Comparison of ENCODE assay signal across 24 cellular contexts in the genomic region with DNA sequence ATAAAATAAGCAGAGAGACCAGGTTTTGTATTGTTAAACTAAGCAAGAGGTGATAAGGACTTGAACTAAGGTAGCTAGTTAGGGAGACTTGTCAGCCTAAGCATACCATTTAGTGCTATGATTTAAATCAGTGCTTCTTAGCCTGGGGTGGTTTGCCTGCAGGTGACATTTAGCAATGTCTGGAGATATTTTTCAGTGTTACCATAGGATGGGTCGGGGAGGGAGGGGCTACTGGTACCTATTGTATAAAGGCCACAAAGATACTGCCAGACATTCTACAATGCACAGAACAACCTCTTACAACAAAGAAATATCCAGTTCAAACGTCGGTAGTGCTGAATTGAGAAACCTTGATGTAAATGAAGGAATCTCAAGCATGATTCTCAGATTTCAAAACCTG. TPM values are rescaled to one million over a fixed set of nuclear protein-coding genes. Genes with fewer than 3 reads are reported as not detected.
DNase-seq lines count a peak whose midpoint lies in the region; ATAC-seq and TF ChIP-seq lines count a peak whose summit lies in the region.
"Had no signal": no experiment of that assay in that cellular context is flagged by ENCODE, and none has a peak within 500 bp of the region (broad histone marks: within the 10 kb centered on the region; RNA-seq: fewer than 3 reads in every experiment).

No MANE protein-coding gene starts in this region.

- peaks cover 80% of the 10 kb centered on the region for H3K79me2 ChIP-seq in DND-41 (ENCODE audit: insufficient read depth, low read length)
- H3K79me2 ChIP-seq in fibroblast of lung (ENCODE audit: control insufficient read depth, insufficient read depth, low read length), result peaks cover 57% of the 10 kb centered on the region
- peaks cover 93% of the 10 kb centered on the region for H3K79me2 ChIP-seq in OCI-LY7 (ENCODE audit: insufficient read depth, low read depth, low read length)

- H3K9me2 ChIP-seq in OCI-LY7 (ENCODE audit: insufficient read depth, low read length), result no peaks in the 10 kb centered on the region

- peak overlapping the region; percentile 87; the same call in 1 of the 2 replicates for H3K4me2 ChIP-seq in DND-41 (ENCODE audit: insufficient read depth, low read length)
- peak overlapping the region; percentile 7 for H3K4me2 ChIP-seq in fibroblast of lung (ENCODE audit: extremely low read depth, insufficient read depth, low read length)
- H3K4me2 ChIP-seq in OCI-LY7 (ENCODE audit: low read length), result no peak overlapping the region
- H3K4me2 ChIP-seq: A549 had no signal

- H3K4me3 ChIP-seq in left ventricle myocardium inferior (peak overlapping the region; percentile 95), heart right ventricle (no peak overlapping the region), DND-41 (ENCODE audit: low read depth in 1 of 2, low read length in 2 of 2) (no peak overlapping the region), fibroblast of lung (replicated peaks in 1 of 4; ENCODE audit: control extremely low read depth in 1 of 4, insufficient read depth in 1 of 4, low read depth in 3 of 4, low read length in 4 of 4) (no peak overlapping the region), OCI-LY7 (ENCODE audit: low read depth, low read length, poor library complexity, severe bottlenecking) (no peak overlapping the region), thyroid gland (replicated peaks in 1 of 3) (no peak overlapping the region)
- H3K4me3 ChIP-seq: A549, Peyer's patch, SJCRH30 had no signal

- H3K9me3 ChIP-seq in left ventricle myocardium inferior (replicated peaks) (no peaks in the 10 kb centered on the region), heart right ventricle (no peaks in the 10 kb centered on the region), DND-41 (ENCODE audit: insufficient read depth, low read length, severe bottlenecking) (no peaks in the 10 kb centered on the region), fibroblast of lung (ENCODE audit: control insufficient read depth, insufficient read depth, low read depth, low read length) (no peaks in the 10 kb centered on the region), OCI-LY7 (ENCODE audit: low read length) (no peaks in the 10 kb centered on the region), thyroid gland (no peaks in the 10 kb centered on the region)
- H3K9me3 ChIP-seq: A549, Peyer's patch, SJCRH30 had no signal

- CTCF ChIA-PET in OCI-LY7 (lab: Charles Lee; ENCODE audit: unreplicated experiment), result interaction anchor here (0.6 to 0.9 kb wide), 2 partner anchors 25 to 53 kb away, joined by 3 read pairs; no protein-coding TSS in a partner anchor

- TF ChIP-seq CTCF in left ventricle myocardium inferior (IDR thresholded peaks at IDR 0.05; ENCODE audit: borderline replicate concordance), result no peak
- no peak for TF ChIP-seq CTCF in heart right ventricle (IDR thresholded peaks at IDR 0.05)
- TF ChIP-seq CTCF in DND-41 (IDR thresholded peaks at IDR 0.05; ENCODE audit: borderline replicate concordance, extremely low read depth, low read length, poor library complexity, severe bottlenecking), result no peak
- TF ChIP-seq CTCF in fibroblast of lung (conservative IDR thresholded peaks at IDR 0.05 in 1 of 2, IDR thresholded peaks at IDR 0.05 in 1 of 2; ENCODE audit: low read depth in 1 of 2, low read length in 2 of 2), result no peak
- no peak for TF ChIP-seq CTCF in OCI-LY7 (conservative IDR thresholded peaks at IDR 0.05; ENCODE audit: low read length)
- no peak for TF ChIP-seq CTCF in thyroid gland (IDR thresholded peaks at IDR 0.05)

- ATAC-seq in heart right ventricle, result no peak
- ATAC-seq in DND-41 (ENCODE audit: insufficient read depth, low read depth), result no peak
- ATAC-seq in GM19397 (IDR thresholded peaks at IDR 0.05; ENCODE audit: unreplicated experiment), result no peak
- ATAC-seq: A549, HCT116 had no signal

- H3K27me3 ChIP-seq in left ventricle myocardium inferior (ENCODE audit: low read depth), result no peaks in the 10 kb centered on the region
- H3K27me3 ChIP-seq in heart right ventricle, result no peaks in the 10 kb centered on the region
- H3K27me3 ChIP-seq in DND-41 (ENCODE audit: insufficient read depth, low read length, poor library complexity), result no peaks in the 10 kb centered on the region
- no peaks in the 10 kb centered on the region for H3K27me3 ChIP-seq in fibroblast of lung (ENCODE audit: control insufficient read depth, insufficient read depth, low read length)
- H3K27me3 ChIP-seq in thyroid gland, result no peaks in the 10 kb centered on the region
- H3K27me3 ChIP-seq: Peyer's patch, SJCRH30 had no signal

- 69% methylated on average over 3 of the region's 3 CpGs for WGBS in heart right ventricle, 2 donors
- WGBS in thyroid gland, 2 donors, result 81 to 87% methylated on average over 3 of the region's 3 CpGs

- BruUV-seq in OCI-LY7 (replicated peaks; lab: Mats Ljungman, UMichigan), result no TSS peak

- DNase-seq in left ventricle myocardium inferior (no peak), heart right ventricle (no peak), DND-41 (no peak), fibroblast of lung (ENCODE audit: low read depth in 2 of 2) (no peak), OCI-LY7 (ENCODE audit: low spot score) (no peak), thyroid gland (no peak)
- DNase-seq: Calu3; CD8-positive, alpha-beta memory T cell; EL; GF-D8; KG1; NCI-H1105; NCI-H146; NCI-H2029; NCI-H2227 treated with DMSO at 0.1 percent for 48 hours; NCI-H510A; NCI-H748 treated with DMSO at 0.1 percent for 48 hours; Peyer's patch; SJCRH30 had no signal

- H4K20me1 ChIP-seq in DND-41 (ENCODE audit: insufficient read depth, low read length), result peaks cover 1% of the 10 kb centered on the region; the same call in 1 of the 2 replicates
- H4K20me1 ChIP-seq in fibroblast of lung (ENCODE audit: control insufficient read depth, extremely low read depth, insufficient read depth, low read length), result no peaks in the 10 kb centered on the region
- H4K20me1 ChIP-seq in OCI-LY7 (ENCODE audit: insufficient read depth, low read length), result peaks cover 18% of the 10 kb centered on the region; the same call in 1 of the 2 replicates

- TF ChIP-seq POLR2A in thyroid gland (IDR thresholded peaks at IDR 0.05), result no peak

- H3K4me1 ChIP-seq in left ventricle myocardium inferior (peaks cover 89% of the 10 kb centered on the region), heart right ventricle (peaks cover 0 to 73% (median 61%) of the 10 kb centered on the region in 9 donors), DND-41 (ENCODE audit: insufficient read depth, low read length) (peaks cover 50% of the 10 kb centered on the region), fibroblast of lung (ENCODE audit: control insufficient read depth, extremely low read depth, insufficient read depth, low read length) (peaks cover 3% of the 10 kb centered on the region), OCI-LY7 (ENCODE audit: insufficient read depth, low read length, poor library complexity, severe bottlenecking) (peaks cover 31% of the 10 kb centered on the region), thyroid gland (peaks cover 9 to 28% of the 10 kb centered on the region in 2 donors)
- H3K4me1 ChIP-seq: SJCRH30 had no signal

- H3K9ac ChIP-seq in DND-41 (ENCODE audit: low read depth, low read length) (no peak overlapping the region), fibroblast of lung (ENCODE audit: insufficient read depth, low read length) (no peak overlapping the region)

- POLR2A ChIA-PET in OCI-LY7 (lab: Charles Lee), result interaction anchor here (1.2 to 2.2 kb wide), 3 partner anchors 10 to 52 kb away, joined by 3 to 7 read pairs (median 7); no protein-coding TSS in a partner anchor

- H2AFZ ChIP-seq in DND-41 (ENCODE audit: low read depth, low read length) (no peak overlapping the region), fibroblast of lung (ENCODE audit: low read length) (no peak overlapping the region), OCI-LY7 (ENCODE audit: low read length) (no peak overlapping the region)

- H3K27ac ChIP-seq in left ventricle myocardium inferior (replicated peaks) (no peak overlapping the region), heart right ventricle (no peak overlapping the region), DND-41 (ENCODE audit: low read length) (no peak overlapping the region), fibroblast of lung (ENCODE audit: insufficient read depth, low read length) (no peak overlapping the region), OCI-LY7 (ENCODE audit: low read depth, low read length, poor library complexity, severe bottlenecking) (no peak overlapping the region), thyroid gland (no peak overlapping the region)
- H3K27ac ChIP-seq: A549, Peyer's patch, SJCRH30 had no signal

- peaks cover 52% of the 10 kb centered on the region for H3K36me3 ChIP-seq in left ventricle myocardium inferior
- H3K36me3 ChIP-seq in heart right ventricle, result peaks cover 2 to 68% (median 32%) of the 10 kb centered on the region in 9 donors
- peaks cover 60% of the 10 kb centered on the region for H3K36me3 ChIP-seq in DND-41 (ENCODE audit: insufficient read depth, low read length)
- H3K36me3 ChIP-seq in fibroblast of lung (ENCODE audit: control insufficient read depth, insufficient read depth, low read length), result peaks cover 9% of the 10 kb centered on the region
- peaks cover 80% of the 10 kb centered on the region for H3K36me3 ChIP-seq in OCI-LY7 (ENCODE audit: insufficient read depth, low read length)
- H3K36me3 ChIP-seq in thyroid gland, result peaks cover 13 to 18% of the 10 kb centered on the region in 2 donors

- intact Hi-C loops in left ventricle myocardium inferior (cut with micrococcal nuclease), result no loop called here
- intact Hi-C loops in heart right ventricle (cut with DNase I), result no loop called here
- intact Hi-C loops in OCI-LY7 (cut with micrococcal nuclease; ENCODE audit: unreplicated experiment), result no loop called here
- intact Hi-C loops in thyroid gland (cut with DNase I), result no loop called here

RNA-seq across cellular contexts. Expression of a gene that starts 3.3 kb away (rescaled TPM):
- total RNA-seq in left ventricle myocardium inferior, result 671 TPM
- total RNA-seq in heart right ventricle, result 100 to 1,000 TPM; 566 to 899 (median 797) TPM
- 100 to 1,000 TPM; 146 to 661 TPM for polyA plus RNA-seq in heart right ventricle
- total RNA-seq in fibroblast of lung, result 162 and 217 TPM in 2 replicates
- 417 and 458 TPM in 2 replicates for polyA plus RNA-seq in fibroblast of lung
- 320 and 364 TPM in 2 replicates for polyA plus RNA-seq in fibroblast of lung (2012)
- 24.4 and 28.0 TPM in 2 replicates for polyA minus RNA-seq in fibroblast of lung (ENCODE audit: low replicate concordance)
- 286 and 291 TPM in 2 replicates for total RNA-seq in OCI-LY7 (2014; rRNA removed; shearing (Covaris generic))
- 285 and 303 TPM in 2 replicates for total RNA-seq in OCI-LY7 (2022)
- 100 to 1,000 TPM; 128 to 252 (median 193) TPM for total RNA-seq in thyroid gland

RNA-seq across cellular contexts. Expression of a gene that starts 3.5 kb away (rescaled TPM):
- 30.7 TPM for total RNA-seq in left ventricle myocardium inferior
- total RNA-seq in heart right ventricle, result 10 to 100 TPM; 26.0 to 40.3 (median 35.3) TPM
- 10 to 100 TPM; 21.4 to 55.8 TPM for polyA plus RNA-seq in heart right ventricle
- 20.3 and 21.8 TPM in 2 replicates for total RNA-seq in fibroblast of lung
- 62.0 and 87.8 TPM in 2 replicates for polyA plus RNA-seq in fibroblast of lung
- polyA plus RNA-seq in fibroblast of lung (2012), result 22.6 and 37.8 TPM in 2 replicates
- polyA minus RNA-seq in fibroblast of lung (ENCODE audit: low replicate concordance), result 221 and 251 TPM in 2 replicates
- total RNA-seq in OCI-LY7 (2014; rRNA removed; shearing (Covaris generic)), result 63.0 and 97.3 TPM in 2 replicates
- 59.9 and 66.4 TPM in 2 replicates for total RNA-seq in OCI-LY7 (2022)
- 10 to 100 TPM; 19.5 to 36.1 (median 26.3) TPM for total RNA-seq in thyroid gland

RNA-seq across cellular contexts. Expression of a gene that starts 21.2 kb away (rescaled TPM):
- total RNA-seq in left ventricle myocardium inferior (5.6 TPM), heart right ventricle (10 to 100 TPM in 3 of 10 donors, 1 to 10 TPM in 7; 1.5 to 23.8 (median 3.4) TPM), fibroblast of lung (0.26 and 0.33 TPM in 2 replicates), OCI-LY7 (2022) (1.1 and 1.4 TPM in 2 replicates), thyroid gland (10 to 100 TPM in 1 of 4 donors, 1 to 10 TPM in 3; 2.5 to 23.6 (median 6.5) TPM)
- polyA plus RNA-seq in heart right ventricle (10 to 100 TPM; 11.6 to 21.6 TPM), fibroblast of lung (0.03 and 0.11 TPM in 2 replicates)
- polyA plus RNA-seq in fibroblast of lung (2012), result 0.13 TPM in 1 of 2 replicates, not detected in the other
- not detected in 2 replicates for polyA minus RNA-seq in fibroblast of lung (ENCODE audit: low replicate concordance)
- 0.39 and 1.3 TPM in 2 replicates for total RNA-seq in OCI-LY7 (2014; rRNA removed; shearing (Covaris generic))

RNA-seq across cellular contexts. Expression of a gene that starts 25.0 kb away (rescaled TPM):
- total RNA-seq in left ventricle myocardium inferior (0.69 TPM), heart right ventricle (under 1 TPM in 9 of 10 donors, not detected in 1; 0.19 to 0.75 (median 0.40) TPM), fibroblast of lung (0.51 and 1.2 TPM in 2 replicates), OCI-LY7 (2022) (0.93 and 2.0 TPM in 2 replicates), thyroid gland (1 to 10 TPM; 1.1 to 2.1 (median 1.7) TPM)
- polyA plus RNA-seq in heart right ventricle (1 to 10 TPM in 1 of 2 donors, under 1 TPM in 1; 0.43 to 2.5 TPM), fibroblast of lung (0.26 and 0.51 TPM in 2 replicates)
- polyA plus RNA-seq in fibroblast of lung (2012), result 0.13 and 0.30 TPM in 2 replicates
- not detected in 2 replicates for polyA minus RNA-seq in fibroblast of lung (ENCODE audit: low replicate concordance)
- total RNA-seq in OCI-LY7 (2014; rRNA removed; shearing (Covaris generic)), result 3.8 and 4.1 TPM in 2 replicates

RNA-seq across cellular contexts. Expression of a gene that starts 50.9 kb away (rescaled TPM):
- 3.1 TPM for total RNA-seq in left ventricle myocardium inferior
- total RNA-seq in heart right ventricle, result 1 to 10 TPM in 5 of 10 donors, under 1 TPM in 3, not detected in 2; 0.17 to 4.7 (median 1.6) TPM
- polyA plus RNA-seq in heart right ventricle, result 1 to 10 TPM; 1.9 TPM
- not detected in 2 replicates for total RNA-seq in fibroblast of lung
- not detected in 2 replicates for polyA plus RNA-seq in fibroblast of lung
- polyA plus RNA-seq in fibroblast of lung (2012), result not detected in 2 replicates
- not detected in 2 replicates for polyA minus RNA-seq in fibroblast of lung (ENCODE audit: low replicate concordance)
- not detected in 2 replicates for total RNA-seq in OCI-LY7 (2014; rRNA removed; shearing (Covaris generic))
- total RNA-seq in OCI-LY7 (2022), result 0.17 TPM in 1 of 2 replicates, not detected in the other
- total RNA-seq in thyroid gland, result 1 to 10 TPM; 2.3 to 7.7 (median 3.4) TPM
- total RNA-seq: Calu3, H1, SJCRH30 had no signal
- polyA plus RNA-seq: A549; BJ; CD8-positive, alpha-beta memory T cell had no signal
